In genomic region chr1:195243492-195243891, GRCh38 we compare ENCODE assay signal across 28 cellular contexts.
"Had no signal": no experiment of that assay in that cellular context is flagged by ENCODE, and none has a peak within 500 bp of the region (broad histone marks: within the 10 kb centered on the region; RNA-seq: fewer than 3 reads in every experiment).

No MANE protein-coding gene starts in this region.

- H3K27me3 ChIP-seq: esophagus squamous epithelium, gastrocnemius medialis, heart right ventricle, left lung had no signal

- H3K4me3 ChIP-seq: esophagus squamous epithelium, gastrocnemius medialis, heart right ventricle, left lung, lower lobe of right lung, mucosa of descending colon had no signal

- H3K4me1 ChIP-seq: esophagus squamous epithelium, gastrocnemius medialis, heart right ventricle, left lung, lower lobe of right lung had no signal

- H3K4me1 Mint-ChIP-seq: endodermal cell; mesothelial cell of epicardium; naive B cell; naive thymus-derived CD8-positive, alpha-beta T cell had no signal

- ATAC-seq: effector memory CD8-positive, alpha-beta T cell; esophagus mucosa; gastrocnemius medialis; heart right ventricle; left cardiac atrium; left lung; left ventricle myocardium superior; lower lobe of right lung; mucosa of descending colon; naive thymus-derived CD8-positive, alpha-beta T cell had no signal

- H3K27me3 Mint-ChIP-seq: dendritic cell treated with granulocyte-macrophage colony-stimulating factor and Interleukin-4, amounts not matched to agents 40 ng/mL and 50 ng/mL, for 4 days; effector memory CD8-positive, alpha-beta T cell; naive B cell; naive thymus-derived CD8-positive, alpha-beta T cell had no signal

- H3K27ac Mint-ChIP-seq: dendritic cell treated with granulocyte-macrophage colony-stimulating factor and Interleukin-4, amounts not matched to agents 40 ng/mL and 50 ng/mL, for 4 days; effector memory CD8-positive, alpha-beta T cell; endodermal cell; mesothelial cell of epicardium; naive B cell; naive thymus-derived CD8-positive, alpha-beta T cell had no signal

- H3K36me3 ChIP-seq: esophagus squamous epithelium, gastrocnemius medialis, heart right ventricle, left lung, lower lobe of right lung had no signal

- FAIRE-seq: endometrium, islet of Langerhans, keratinocyte had no signal

- H3K36me3 Mint-ChIP-seq: mesothelial cell of epicardium; naive B cell; naive thymus-derived CD8-positive, alpha-beta T cell had no signal

- DNase-seq: cortex of kidney; effector CD8-positive, alpha-beta T cell; effector memory CD8-positive, alpha-beta T cell; endodermal cell; erythroblast; esophagus squamous epithelium; foreskin fibroblast; foreskin melanocyte; gastrocnemius medialis; glutamatergic neuron; head of caudate nucleus; heart right ventricle; hippocampal formation; left cardiac atrium; left lung; left ventricle myocardium superior; lower lobe of right lung; mesenchymal stem cell; mucosa of descending colon; naive B cell; naive thymus-derived CD8-positive, alpha-beta T cell had no signal

- H3K4me3 Mint-ChIP-seq: dendritic cell treated with granulocyte-macrophage colony-stimulating factor and Interleukin-4, amounts not matched to agents 40 ng/mL and 50 ng/mL, for 4 days; effector memory CD8-positive, alpha-beta T cell; endodermal cell; mesothelial cell of epicardium; naive B cell; naive thymus-derived CD8-positive, alpha-beta T cell had no signal

- H3K9me3 Mint-ChIP-seq: effector memory CD8-positive, alpha-beta T cell; endodermal cell; mesothelial cell of epicardium had no signal

- H3K27ac ChIP-seq: epithelial cell of prostate, esophagus squamous epithelium, gastrocnemius medialis, heart right ventricle, left lung, lower lobe of right lung had no signal

- H3K9me3 ChIP-seq: gastrocnemius medialis, lower lobe of right lung had no signal
